ENCODE assay signal across 16 cellular contexts in the genomic region with DNA sequence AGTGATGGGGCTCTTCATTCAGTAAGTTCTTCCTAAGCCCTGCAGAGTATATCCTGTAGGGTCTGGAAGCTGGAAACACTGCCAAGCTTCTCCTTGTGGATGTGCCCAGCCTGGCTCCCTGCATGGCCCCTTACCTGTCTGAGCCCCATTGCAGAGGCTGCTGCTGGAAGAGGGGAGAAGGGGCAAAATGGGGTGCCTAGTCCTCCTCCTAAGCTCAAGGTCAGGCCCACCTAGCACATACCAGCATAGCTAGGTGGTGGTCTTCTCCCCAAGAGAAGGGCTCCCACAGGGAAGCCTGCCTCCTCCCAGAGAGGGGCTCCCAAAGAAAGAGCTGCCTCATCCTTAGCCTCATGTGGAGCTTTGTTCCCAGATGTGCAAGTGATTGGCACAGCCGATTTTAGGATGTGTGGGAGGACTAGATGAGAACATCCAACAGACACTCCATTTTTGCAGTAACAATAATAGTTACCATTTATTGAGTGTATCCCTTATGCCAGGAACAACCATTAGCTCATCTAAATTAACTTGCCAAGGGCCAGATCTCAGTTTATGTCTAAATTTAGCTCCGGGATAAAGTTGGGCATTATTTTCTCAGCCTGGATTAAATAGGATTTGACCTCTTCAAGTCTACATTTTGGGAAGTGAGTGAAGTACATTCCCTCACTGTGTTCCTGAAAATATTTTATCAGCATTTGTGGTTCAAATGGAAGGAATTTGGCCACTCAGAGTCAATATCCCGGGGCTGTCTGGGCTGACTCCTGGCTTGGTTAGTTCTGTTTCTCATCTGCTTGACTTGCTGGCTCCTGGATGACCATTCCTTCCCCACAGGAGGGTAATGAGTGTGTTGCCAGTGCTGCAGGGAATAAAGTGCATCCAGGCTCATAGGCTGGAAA.
DNase-seq lines count a peak whose midpoint lies in the region; ATAC-seq and TF ChIP-seq lines count a peak whose summit lies in the region.
"Had no signal": no experiment of that assay in that cellular context is flagged by ENCODE, and none has a peak within 500 bp of the region (broad histone marks: within the 10 kb centered on the region; RNA-seq: fewer than 3 reads in every experiment).

No MANE protein-coding gene starts in this region.

- DNase-seq in heart left ventricle (no peak), cardiac septum (ENCODE audit: low spot score) (no peak), coronary artery (ENCODE audit: low spot score) (peak; percentile 84), aorta (peak in 1 of 2 donors; percentile 77), NCI-H146 treated with DMSO at 0.1 percent for 48 hours (lab: John Stamatoyannopoulos, UW; ENCODE audit: unreplicated experiment) (no peak), KBM-7 (no peak)
- DNase-seq: 8988T; activated gamma-delta T cell; CD8-positive, alpha-beta memory T cell; effector memory CD8-positive, alpha-beta T cell; naive thymus-derived CD8-positive, alpha-beta T cell; NCI-H1105 had no signal

- no peak overlapping the region for H3K4me3 ChIP-seq in heart left ventricle
- no peak overlapping the region for H3K4me3 ChIP-seq in coronary artery
- H3K4me3 ChIP-seq in mesodermal cell (ENCODE audit: extremely low read depth, insufficient read depth, low read length, poor library complexity, severe bottlenecking): no peak overlapping the region
- no peak overlapping the region for H3K4me3 ChIP-seq in aorta (ENCODE audit: low read length in 2 of 2)
- H3K4me3 ChIP-seq: breast epithelium, GM23338 had no signal

- H3K9me3 ChIP-seq in heart left ventricle (no peaks in the 10 kb centered on the region), mesodermal cell (ENCODE audit: control insufficient read depth, low read length) (no peaks in the 10 kb centered on the region), aorta (ENCODE audit: control insufficient read depth, low read length) (no peaks in the 10 kb centered on the region)
- H3K9me3 ChIP-seq: breast epithelium had no signal

- H3K27ac ChIP-seq in heart left ventricle (peak overlapping the region in 9 of 12 donors; percentile 23 to 80 (median 41)), coronary artery (peak overlapping the region; percentile 85 to 94), mesodermal cell (ENCODE audit: low read depth, low read length, severe bottlenecking) (peak overlapping the region; percentile 71), aorta (ENCODE audit: low read depth in 1 of 2, low read length in 2 of 2) (peak overlapping the region; percentile 100)

- H3K36me3 ChIP-seq in heart left ventricle (no peaks in the 10 kb centered on the region), mesodermal cell (ENCODE audit: control insufficient read depth, insufficient read depth, low read length) (no peaks in the 10 kb centered on the region), aorta (ENCODE audit: control insufficient read depth in 1 of 2, insufficient read depth in 2 of 2, low read length in 1 of 2) (no peaks in the 10 kb centered on the region)
- H3K36me3 ChIP-seq: breast epithelium had no signal

- 37 to 47% (median 42%) methylated on average over 3 of the region's 3 CpGs for WGBS in heart left ventricle, 4 donors
- 50 to 75% methylated on average over 2 of the region's 3 CpGs for WGBS in mesodermal cell (ENCODE audit: insufficient coverage in 2 of 2), 2 experiments
- WGBS in aorta, 2 donors: 3 to 4% methylated on average over 3 of the region's 3 CpGs

- in situ Hi-C loops in KBM-7 (cut with MboI; ENCODE audit: low pct_unique_long_range_greater_than_20kb, low sequenced_read_pairs): no loop called here

- TF ChIP-seq CTCF in heart left ventricle (IDR thresholded peaks at IDR 0.05) (no peak), coronary artery (IDR thresholded peaks at IDR 0.05) (no peak)

- H3K27me3 ChIP-seq in heart left ventricle (no peaks in the 10 kb centered on the region), aorta (ENCODE audit: control insufficient read depth in 1 of 2, insufficient read depth in 2 of 2, low read length in 1 of 2) (no peaks in the 10 kb centered on the region)
- H3K27me3 ChIP-seq: breast epithelium had no signal

- no peak for TF ChIP-seq POLR2A in heart left ventricle (IDR thresholded peaks at IDR 0.05)

- intact Hi-C loops in heart left ventricle (cut with DNase I) (loop anchor here in 9 of 10 donors (1.0 to 5.0 kb wide), 7 partner anchors 201 to 270 kb away; partner anchors contain the start of gene KALRN (in 5 of the 9)), cardiac septum (cut with DNase I) (no loop called here), aorta (cut with DNase I) (loop anchor here (5.0 kb wide), 3 partner anchors 36 to 266 kb away; partner anchors contain the start of gene KALRN (in 1 of the 2))

- H3K4me1 ChIP-seq in heart left ventricle (peaks cover 0 to 52% (median 24%) of the 10 kb centered on the region in 12 donors), mesodermal cell (ENCODE audit: control insufficient read depth, insufficient read depth, low read length, poor library complexity, severe bottlenecking) (peaks cover 15% of the 10 kb centered on the region), aorta (ENCODE audit: control insufficient read depth in 1 of 2, insufficient read depth in 2 of 2, low read length in 2 of 2) (peaks cover 13 to 20% of the 10 kb centered on the region in 2 donors)
- H3K4me1 ChIP-seq: breast epithelium had no signal

- ATAC-seq in heart left ventricle: peak; percentile 38 to 76 (median 63)
- peak; percentile 79 for ATAC-seq in aorta (ENCODE audit: low FRiP score)
- ATAC-seq in GM18520 (IDR thresholded peaks at IDR 0.05; ENCODE audit: unreplicated experiment): no peak
- ATAC-seq: effector memory CD8-positive, alpha-beta T cell; GM23338; naive thymus-derived CD8-positive, alpha-beta T cell had no signal

Comparison
In these comparisons a context has a peak if more than half of its experiments do, and no peak if none do; other contexts are left out.
1. H3K27ac ChIP-seq: peak in every context shown above with its lines; median percentile 100 in aorta; 90 in coronary artery; 71 in mesodermal cell; 41 in heart left ventricle.